In the genomic region with DNA sequence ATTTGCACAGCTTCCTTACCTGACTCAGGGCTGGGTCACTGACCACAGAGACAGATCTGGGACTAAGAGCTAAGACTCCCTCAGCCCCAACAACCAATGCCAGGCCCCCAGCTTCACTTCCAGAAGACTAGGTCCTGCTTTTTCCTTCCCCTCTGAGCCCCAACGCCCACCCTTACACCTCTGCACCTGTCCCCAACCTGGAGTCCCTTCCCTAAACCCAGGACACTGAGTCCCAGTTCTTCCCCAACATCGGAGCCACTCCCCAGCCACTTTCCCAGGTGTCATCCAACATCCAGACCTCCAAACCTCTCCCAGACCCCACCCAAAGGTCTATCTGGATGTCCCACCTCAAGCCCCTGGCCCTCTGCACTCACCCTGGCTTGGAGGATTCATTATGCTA, we compare ENCODE assay signal across 14 cellular contexts. TPM values are rescaled to one million over a fixed set of nuclear protein-coding genes. Genes with fewer than 3 reads are reported as not detected.
DNase-seq lines count a peak whose midpoint lies in the region; ATAC-seq, FAIRE-seq and TF ChIP-seq lines count a peak whose summit lies in the region.
"Had no signal": no experiment of that assay in that cellular context is flagged by ENCODE, and none has a peak within 500 bp of the region (broad histone marks: within the 10 kb centered on the region; RNA-seq: fewer than 3 reads in every experiment).

No MANE protein-coding gene starts in this region.

- H3K4me3 Mint-ChIP-seq in activated naive CD8-positive, alpha-beta T cell: peak overlapping the region; percentile 81
- H3K4me3 Mint-ChIP-seq in MCF 10A (ENCODE audit: unreplicated experiment): no peak overlapping the region
- H3K4me3 Mint-ChIP-seq: brain had no signal

- no peak for DNase-seq in A549 (ENCODE audit: low read depth in 1 of 2, low spot score in 1 of 2)
- DNase-seq in GM12865 (ENCODE audit: low read depth): no peak
- DNase-seq in NCI-H345 treated with DMSO at 0.1 percent for 48 hours (lab: John Stamatoyannopoulos, UW; ENCODE audit: unreplicated experiment): no peak
- DNase-seq in MCF 10A (ENCODE audit: unreplicated experiment): no peak
- DNase-seq: activated gamma-delta T cell, cortex of kidney, foreskin melanocyte, NCI-H146, ovary had no signal

- CTCF ChIA-PET in A549 (lab: Yijun Ruan, JAX) (interaction anchor here (0.6 to 2.1 kb wide), 5 partner anchors 18 to 345 kb away, joined by 3 to 6 read pairs (median 4); a partner anchor contains a TSS), MCF 10A (lab: Yijun Ruan, JAX) (interaction anchor here (0.6 to 2.2 kb wide), 4 partner anchors 18 to 158 kb away, joined by 3 to 8 read pairs (median 4); a partner anchor contains a TSS)

- peak overlapping the region; percentile 82 for H3K27ac Mint-ChIP-seq in activated naive CD8-positive, alpha-beta T cell
- no peak overlapping the region for H3K27ac Mint-ChIP-seq in MCF 10A (ENCODE audit: low read depth, unreplicated experiment)

- ATAC-seq in A549: peak; percentile 9 to 26; a peak in 3 of 6 replicates
- ATAC-seq in HG03378 (IDR thresholded peaks at IDR 0.05; ENCODE audit: unreplicated experiment): no peak

- TF ChIP-seq CTCF in A549 (IDR thresholded peaks at IDR 0.05): no peak
- TF ChIP-seq CTCF in GM12865 (IDR thresholded peaks at IDR 0.05; ENCODE audit: insufficient read depth, low read depth, low read length, missing control alignments): no peak
- TF ChIP-seq CTCF in MCF 10A (IDR thresholded peaks at IDR 0.05; ENCODE audit: unreplicated experiment): no peak

- POLR2A ChIA-PET in A549 (lab: Yijun Ruan, JAX) (no interaction called here), MCF 10A (lab: Yijun Ruan, JAX) (interaction anchor here (0.6 kb wide), 1 partner anchor 102 kb away, joined by 3 read pairs; no protein-coding TSS in a partner anchor)

- intact Hi-C loops in MCF 10A (cut with micrococcal nuclease): no loop called here

- no peaks in the 10 kb centered on the region for H3K4me1 ChIP-seq in A549

- TF ChIP-seq EP300 in A549 (IDR thresholded peaks at IDR 0.05): no peak

- no peak for FAIRE-seq in A549 (lab: Jason Lieb, UNC)

- no peak overlapping the region for H3K4me3 ChIP-seq in A549
- peak overlapping the region; percentile 94 for H3K4me3 ChIP-seq in GM12865 (ENCODE audit: low read depth, low read length)
- H3K4me3 ChIP-seq: ovary had no signal

- no peak overlapping the region for H3K27ac ChIP-seq in A549
- H3K27ac ChIP-seq: ovary had no signal

- H3K9me3 ChIP-seq in A549: no peaks in the 10 kb centered on the region
- H3K9me3 ChIP-seq: ovary had no signal

- no peaks in the 10 kb centered on the region for H3K27me3 Mint-ChIP-seq in activated naive CD8-positive, alpha-beta T cell
- peaks cover 59% of the 10 kb centered on the region for H3K27me3 Mint-ChIP-seq in MCF 10A (ENCODE audit: insufficient read depth, unreplicated experiment)

- H3K4me2 ChIP-seq in A549: 0 out of 3 replicates have a peak overlapping the region, but pooled peaks have one; percentile 19

- TF ChIP-seq POLR2A in A549 (IDR thresholded peaks at IDR 0.05; ENCODE audit: low read length): no peak

- TF ChIP-seq RAD21 in A549 (conservative IDR thresholded peaks at IDR 0.05 in 1 of 2, IDR thresholded peaks at IDR 0.05 in 1 of 2): no peak

- no TSS peak for BruUV-seq in MCF 10A (replicated peaks; lab: Mats Ljungman, UMichigan)

- no peaks in the 10 kb centered on the region for H3K9me3 Mint-ChIP-seq in activated naive CD8-positive, alpha-beta T cell (ENCODE audit: low read depth)
- no peaks in the 10 kb centered on the region for H3K9me3 Mint-ChIP-seq in MCF 10A (ENCODE audit: unreplicated experiment)

- no peaks in the 10 kb centered on the region for H3K36me3 Mint-ChIP-seq in activated naive CD8-positive, alpha-beta T cell
- H3K36me3 Mint-ChIP-seq in MCF 10A (ENCODE audit: insufficient read depth, unreplicated experiment): peaks cover 6% of the 10 kb centered on the region
- H3K36me3 Mint-ChIP-seq: brain had no signal

- H3K4me1 Mint-ChIP-seq in activated naive CD8-positive, alpha-beta T cell (ENCODE audit: low read depth): peaks cover 25% of the 10 kb centered on the region
- peaks cover 10% of the 10 kb centered on the region for H3K4me1 Mint-ChIP-seq in MCF 10A (ENCODE audit: insufficient read depth, unreplicated experiment)
- H3K4me1 Mint-ChIP-seq: brain had no signal

- 0% methylated on average over 2 of the region's 2 CpGs for WGBS in A549 (ENCODE audit: missing lambda C conversion rate)

TF ChIP-seq in A549, 52 proteins besides CTCF, POLR2A, EP300 and RAD21 (continues in another document):
- no peak for TF ChIP-seq ESRRA (IDR thresholded peaks at IDR 0.05; ENCODE audit: borderline replicate concordance, low read length)
- no peak for TF ChIP-seq HOXA7 (CRISPR knock-in tag; IDR thresholded peaks at IDR 0.05)
- no peak for TF ChIP-seq BHLHE40 (IDR thresholded peaks at IDR 0.05; ENCODE audit: low read depth, low read length)
- TF ChIP-seq, protein P1, sequence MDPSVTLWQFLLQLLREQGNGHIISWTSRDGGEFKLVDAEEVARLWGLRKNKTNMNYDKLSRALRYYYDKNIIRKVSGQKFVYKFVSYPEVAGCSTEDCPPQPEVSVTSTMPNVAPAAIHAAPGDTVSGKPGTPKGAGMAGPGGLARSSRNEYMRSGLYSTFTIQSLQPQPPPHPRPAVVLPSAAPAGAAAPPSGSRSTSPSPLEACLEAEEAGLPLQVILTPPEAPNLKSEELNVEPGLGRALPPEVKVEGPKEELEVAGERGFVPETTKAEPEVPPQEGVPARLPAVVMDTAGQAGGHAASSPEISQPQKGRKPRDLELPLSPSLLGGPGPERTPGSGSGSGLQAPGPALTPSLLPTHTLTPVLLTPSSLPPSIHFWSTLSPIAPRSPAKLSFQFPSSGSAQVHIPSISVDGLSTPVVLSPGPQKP (IDR thresholded peaks at IDR 0.05; ENCODE audit: low read depth, low read length): no peak
- TF ChIP-seq, protein P2, sequence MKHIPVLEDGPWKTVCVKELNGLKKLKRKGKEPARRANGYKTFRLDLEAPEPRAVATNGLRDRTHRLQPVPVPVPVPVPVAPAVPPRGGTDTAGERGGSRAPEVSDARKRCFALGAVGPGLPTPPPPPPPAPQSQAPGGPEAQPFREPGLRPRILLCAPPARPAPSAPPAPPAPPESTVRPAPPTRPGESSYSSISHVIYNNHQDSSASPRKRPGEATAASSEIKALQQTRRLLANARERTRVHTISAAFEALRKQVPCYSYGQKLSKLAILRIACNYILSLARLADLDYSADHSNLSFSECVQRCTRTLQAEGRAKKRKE (CRISPR knock-in tag; IDR thresholded peaks at IDR 0.05; ENCODE audit: low read depth): no peak
- no peak for TF ChIP-seq CHD4 (IDR thresholded peaks at IDR 0.05; ENCODE audit: borderline replicate concordance)
- no peak for TF ChIP-seq CBX2 (IDR thresholded peaks at IDR 0.05; ENCODE audit: borderline replicate concordance, low read depth)
- TF ChIP-seq, protein P3, sequence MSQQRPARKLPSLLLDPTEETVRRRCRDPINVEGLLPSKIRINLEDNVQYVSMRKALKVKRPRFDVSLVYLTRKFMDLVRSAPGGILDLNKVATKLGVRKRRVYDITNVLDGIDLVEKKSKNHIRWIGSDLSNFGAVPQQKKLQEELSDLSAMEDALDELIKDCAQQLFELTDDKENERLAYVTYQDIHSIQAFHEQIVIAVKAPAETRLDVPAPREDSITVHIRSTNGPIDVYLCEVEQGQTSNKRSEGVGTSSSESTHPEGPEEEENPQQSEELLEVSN (IDR thresholded peaks at IDR 0.05; ENCODE audit: borderline replicate concordance, low read depth): no peak

RNA-seq across cellular contexts. Expression of a gene that starts 2.9 kb away (rescaled TPM):
- polyA plus RNA-seq in A549 (2011; rRNA removed) (not detected in 2 replicates), A549 (2017; fragmentation: RNase III; extraction: RNeasy Plus Mini Kit Qiagen cat#74134 plus additional on column Dnase treatment) (not detected in 3 replicates)
- not detected in 2 replicates for polyA plus RNA-seq in A549 (2012; cell fraction: cytosol; rRNA removed)
- not detected in 2 replicates for polyA plus RNA-seq in A549 (2012; cell fraction: nucleus; rRNA removed)
- not detected in 2 replicates for polyA minus RNA-seq in A549 (2011; rRNA and poly(A)+ RNA removed)
- total RNA-seq in MCF 10A (2022): not detected in 2 replicates
- total RNA-seq: G401 had no signal

RNA-seq across cellular contexts. Expression of a gene that starts 18.4 kb away (rescaled TPM):
- 23.8 and 31.6 TPM in 2 replicates for polyA plus RNA-seq in A549 (2011; rRNA removed)
- polyA plus RNA-seq in A549 (2012; cell fraction: cytosol; rRNA removed): 85.4 and 117 TPM in 2 replicates
- 33.9 and 87.2 TPM in 2 replicates for polyA plus RNA-seq in A549 (2012; cell fraction: nucleus; rRNA removed)
- polyA plus RNA-seq in A549 (2017; fragmentation: RNase III; extraction: RNeasy Plus Mini Kit Qiagen cat#74134 plus additional on column Dnase treatment): 50.9 to 60.8 TPM (median 59.8 TPM) in 3 replicates
- 11.0 and 14.7 TPM in 2 replicates for polyA minus RNA-seq in A549 (2011; rRNA and poly(A)+ RNA removed)
- 123 and 155 TPM in 2 replicates for total RNA-seq in MCF 10A (2022)

RNA-seq across cellular contexts. Expression of a gene that starts 22.1 kb away (rescaled TPM):
- polyA plus RNA-seq in A549 (2011; rRNA removed) (0.05 and 0.17 TPM in 2 replicates), A549 (2017; fragmentation: RNase III; extraction: RNeasy Plus Mini Kit Qiagen cat#74134 plus additional on column Dnase treatment) (not detected in 3 replicates)
- polyA plus RNA-seq in A549 (2012; cell fraction: cytosol; rRNA removed): not detected in 2 replicates
- polyA plus RNA-seq in A549 (2012; cell fraction: nucleus; rRNA removed): not detected in 2 replicates
- polyA minus RNA-seq in A549 (2011; rRNA and poly(A)+ RNA removed): not detected in 2 replicates
- 0.44 TPM in 1 of 2 replicates, not detected in the other for total RNA-seq in MCF 10A (2022)
- total RNA-seq: activated CD8-positive, alpha-beta memory T cell treated with anti-CD3 and anti-CD28 coated beads for 36 hours; G401 had no signal

RNA-seq across cellular contexts. Expression of a gene that starts 30.2 kb away (rescaled TPM):
- not detected in 2 replicates for polyA plus RNA-seq in A549 (2011; rRNA removed)
- polyA plus RNA-seq in A549 (2012; cell fraction: cytosol; rRNA removed): not detected in 2 replicates
- not detected in 2 replicates for polyA plus RNA-seq in A549 (2012; cell fraction: nucleus; rRNA removed)
- not detected in 3 replicates for polyA plus RNA-seq in A549 (2017; fragmentation: RNase III; extraction: RNeasy Plus Mini Kit Qiagen cat#74134 plus additional on column Dnase treatment)
- not detected in 2 replicates for polyA minus RNA-seq in A549 (2011; rRNA and poly(A)+ RNA removed)
- total RNA-seq in MCF 10A (2022): not detected in 2 replicates
- total RNA-seq: activated CD8-positive, alpha-beta memory T cell treated with anti-CD3 and anti-CD28 coated beads for 36 hours; G401 had no signal

RNA-seq across cellular contexts. Expression of a gene that starts 32.9 kb away (rescaled TPM):
- polyA plus RNA-seq in A549 (2011; rRNA removed) (not detected in 2 replicates), A549 (2017; fragmentation: RNase III; extraction: RNeasy Plus Mini Kit Qiagen cat#74134 plus additional on column Dnase treatment) (not detected in 3 replicates)
- not detected in 2 replicates for polyA plus RNA-seq in A549 (2012; cell fraction: cytosol; rRNA removed)
- not detected in 2 replicates for polyA plus RNA-seq in A549 (2012; cell fraction: nucleus; rRNA removed)
- not detected in 2 replicates for polyA minus RNA-seq in A549 (2011; rRNA and poly(A)+ RNA removed)
- not detected in 2 replicates for total RNA-seq in MCF 10A (2022)
- total RNA-seq: activated CD8-positive, alpha-beta memory T cell treated with anti-CD3 and anti-CD28 coated beads for 36 hours; G401 had no signal
